Comparison of ENCODE assay signal across 17 cellular contexts in genomic region chr5:57828221-57828620, GRCh38.
DNase-seq lines count a peak whose midpoint lies in the region; ATAC-seq and TF ChIP-seq lines count a peak whose summit lies in the region.
"Had no signal": no experiment of that assay in that cellular context is flagged by ENCODE, and none has a peak within 500 bp of the region (broad histone marks: within the 10 kb centered on the region; RNA-seq: fewer than 3 reads in every experiment).

No MANE protein-coding gene starts in this region.

- peak overlapping the region; percentile 24 for H3K27ac Mint-ChIP-seq in chondrocyte (ENCODE audit: unreplicated experiment)
- no peak overlapping the region for H3K27ac Mint-ChIP-seq in CD14-positive monocyte
- H3K27ac Mint-ChIP-seq in H9 = no peak overlapping the region
- H3K27ac Mint-ChIP-seq: B cell; CD4-positive, alpha-beta memory T cell had no signal

- no peaks in the 10 kb centered on the region for H3K79me2 ChIP-seq in H9 (ENCODE audit: insufficient read depth, low read length)

- H3K4ac ChIP-seq in IMR-90 (ENCODE audit: low read depth, low read length) (no peak overlapping the region), H9 (ENCODE audit: low read depth, low read length) (no peak overlapping the region)

- H3K9ac ChIP-seq in IMR-90 (ENCODE audit: low read depth, low read length) (no peak overlapping the region), H9 (ENCODE audit: extremely low read depth, insufficient read length, low read length) (no peak overlapping the region)

- H3K56ac ChIP-seq in IMR-90 (ENCODE audit: extremely low read depth, insufficient read depth, low read length) = no peak overlapping the region
- H3K56ac ChIP-seq in H9 (ENCODE audit: insufficient read length, low read depth, low read length) = no peak overlapping the region

- H3K23ac ChIP-seq in IMR-90 (ENCODE audit: low read depth, low read length) (no peak overlapping the region), H9 (ENCODE audit: insufficient read length, low read depth, low read length) (no peak overlapping the region)

- in situ Hi-C loops in IMR-90 (cut with MboI; ENCODE audit: low sequenced_read_pairs) = no loop called here

- H3T11ph ChIP-seq in H9 (ENCODE audit: low read length) = no peak overlapping the region

- no peak for TF ChIP-seq RAD21 in IMR-90 (IDR thresholded peaks at IDR 0.05; ENCODE audit: low read length)

- no peak overlapping the region for H2BK5ac ChIP-seq in IMR-90 (ENCODE audit: low read depth, low read length, poor library complexity, severe bottlenecking)
- no peak overlapping the region for H2BK5ac ChIP-seq in H9 (ENCODE audit: insufficient read length, low read length)

- H3K79me1 ChIP-seq in IMR-90 (ENCODE audit: low read depth in 1 of 2, low read length in 2 of 2) = no peaks in the 10 kb centered on the region
- no peaks in the 10 kb centered on the region for H3K79me1 ChIP-seq in H9 (ENCODE audit: insufficient read depth, low read depth, low read length, poor library complexity, severe bottlenecking)

- H3K18ac ChIP-seq in IMR-90 (ENCODE audit: low read depth, low read length) (no peak overlapping the region), H9 (ENCODE audit: insufficient read length, low read depth, low read length) (no peak overlapping the region)

- CTCF ChIA-PET in IMR-90 (lab: Yijun Ruan, JAX) = interaction anchor here (1.4 kb wide), 1 partner anchor 50 kb away, joined by 3 read pairs; no protein-coding TSS in a partner anchor

- H2BK15ac ChIP-seq in IMR-90 (ENCODE audit: low read depth, low read length) (no peak overlapping the region), H9 (ENCODE audit: low read depth, low read length) (no peak overlapping the region)

- H4K91ac ChIP-seq in IMR-90 (ENCODE audit: insufficient read depth, low read depth, low read length) (no peak overlapping the region), H9 (ENCODE audit: insufficient read length, low read depth, low read length) (no peak overlapping the region)

- no peak overlapping the region for H2BK12ac ChIP-seq in H9 (ENCODE audit: insufficient read length, low read depth, low read length)

- no peak for ATAC-seq in IMR-90 (ENCODE audit: low read depth)
- ATAC-seq: GM12878, HepG2 had no signal

- no peak overlapping the region for H3K27ac ChIP-seq in IMR-90 (ENCODE audit: insufficient read depth, low read length)
- H3K27ac ChIP-seq in H9 (ENCODE audit: insufficient read length, low read depth, low read length) = no peak overlapping the region

- H3K4me1 ChIP-seq in IMR-90 (ENCODE audit: control insufficient read depth, insufficient read depth, low read length) (peaks cover 5% of the 10 kb centered on the region), H9 (ENCODE audit: insufficient read depth, low read length) (no peaks in the 10 kb centered on the region)
- H3K4me1 ChIP-seq: HAP-1 had no signal

- H3K4me1 Mint-ChIP-seq in chondrocyte (ENCODE audit: low read depth) = peaks cover 33% of the 10 kb centered on the region
- H3K4me1 Mint-ChIP-seq in CD14-positive monocyte = no peaks in the 10 kb centered on the region
- H3K4me1 Mint-ChIP-seq in H9 = peaks cover 0 to 4% of the 10 kb centered on the region in 2 experiments; a peak in 3 of 4 replicates
- H3K4me1 Mint-ChIP-seq: B cell; CD4-positive, alpha-beta memory T cell had no signal

- dilution Hi-C loops in IMR-90 (cut with HindIII; ENCODE audit: low sequenced_read_pairs, unreplicated experiment) = no loop called here

- H2AFZ ChIP-seq in IMR-90 (replicated peaks; ENCODE audit: low read length, poor library complexity) (no peak overlapping the region), H9 (ENCODE audit: low read length) (no peak overlapping the region)

- H3K23me2 ChIP-seq in H9 (ENCODE audit: insufficient read length, low read depth, low read length, poor library complexity, severe bottlenecking) = no peaks in the 10 kb centered on the region

- no peaks in the 10 kb centered on the region for H3K27me3 ChIP-seq in IMR-90 (ENCODE audit: control insufficient read depth, insufficient read depth, low read length)
- no peaks in the 10 kb centered on the region for H3K27me3 ChIP-seq in H9 (ENCODE audit: insufficient read depth, low read length)

- H2AK9ac ChIP-seq in IMR-90 (replicated peaks; ENCODE audit: low read depth, low read length, poor library complexity) = no peak overlapping the region

- peak; percentile 42 for DNase-seq in AG10803 (ENCODE audit: low read depth)
- no peak for DNase-seq in IMR-90
- DNase-seq in chondrocyte (ENCODE audit: low spot score) = no peak
- peak; percentile 30 for DNase-seq in fibroblast of pulmonary artery (ENCODE audit: low read depth)
- no peak for DNase-seq in CD14-positive monocyte (ENCODE audit: low spot score)
- no peak for DNase-seq in SW 1271 (lab: John Stamatoyannopoulos, UW)
- DNase-seq in HT-29 (ENCODE audit: low spot score) = no peak
- DNase-seq in H9 = no peak
- DNase-seq: 8988T; C1 segment of cervical spinal cord; CD4-positive, alpha-beta memory T cell; DMS53; GOT3 had no signal

- H3K14ac ChIP-seq in IMR-90 (replicated peaks; ENCODE audit: low read depth, low read length) (no peak overlapping the region), H9 (ENCODE audit: insufficient read depth, low read length) (no peak overlapping the region)

- H3K4me3 Mint-ChIP-seq in chondrocyte (ENCODE audit: unreplicated experiment) (no peak overlapping the region), CD14-positive monocyte (no peak overlapping the region), H9 (no peak overlapping the region)
- H3K4me3 Mint-ChIP-seq: B cell; CD4-positive, alpha-beta memory T cell had no signal

- peaks cover 3% of the 10 kb centered on the region; the same call in 1 of the 2 replicates for H3K9me1 ChIP-seq in IMR-90 (ENCODE audit: insufficient read depth, low read length)

- TF ChIP-seq POLR2A in IMR-90 (IDR thresholded peaks at IDR 0.05; ENCODE audit: low read depth, low read length) = no peak

- H3K9me3 Mint-ChIP-seq in chondrocyte (ENCODE audit: low read depth) (no peaks in the 10 kb centered on the region), CD14-positive monocyte (peaks cover 0 to 7% (median 4%) of the 10 kb centered on the region in 7 donors), H9 (no peaks in the 10 kb centered on the region)

- H2BK20ac ChIP-seq in IMR-90 (ENCODE audit: low read depth, low read length) (no peak overlapping the region), H9 (ENCODE audit: low read depth, low read length, poor library complexity, severe bottlenecking) (no peak overlapping the region)

- no peak overlapping the region for H4K5ac ChIP-seq in IMR-90 (ENCODE audit: low read depth, low read length)
- H4K5ac ChIP-seq in H9 (ENCODE audit: insufficient read length, low read depth, low read length) = no peak overlapping the region

- H3K9me3 ChIP-seq in IMR-90 (ENCODE audit: control insufficient read depth, insufficient read depth, low read length) (no peaks in the 10 kb centered on the region), H9 (ENCODE audit: control insufficient read depth, low read depth, low read length) (no peaks in the 10 kb centered on the region)
- H3K9me3 ChIP-seq: HAP-1 had no signal

- WGBS in IMR-90 (ENCODE audit: extremely low coverage in 2 of 2, insufficient read length in 1 of 2), 2 experiments = no CpG with 5 or more reads among the region's 1 CpG
- whole genome bisulfite sequencing in H9 (ENCODE audit: extremely low coverage, insufficient read length, low lambda C conversion rate) = no CpG with 5 or more reads among the region's 1 CpG

- no peak overlapping the region; a peak in 1 of 4 replicates for H4K8ac ChIP-seq in IMR-90 (ENCODE audit: low read depth in 2 of 2, low read length in 2 of 2)
- no peak overlapping the region for H4K8ac ChIP-seq in H9 (replicated peaks; ENCODE audit: insufficient read length, low read depth, low read length)

- H3K27me3 Mint-ChIP-seq in chondrocyte (ENCODE audit: low read depth) (no peaks in the 10 kb centered on the region), CD14-positive monocyte (ENCODE audit: low read depth in 3 of 3) (peaks cover 0 to 1% (median 0%) of the 10 kb centered on the region in 3 donors), H9 (ENCODE audit: low read depth) (no peaks in the 10 kb centered on the region; the same call in 1 of the 2 replicates)
- H3K27me3 Mint-ChIP-seq: B cell had no signal

- H3K36me3 Mint-ChIP-seq in chondrocyte (ENCODE audit: low read depth) (no peaks in the 10 kb centered on the region), CD14-positive monocyte (no peaks in the 10 kb centered on the region), H9 (ENCODE audit: insufficient read depth in 1 of 3, low read depth in 3 of 3) (no peaks in the 10 kb centered on the region; a peak in 1 of 7 replicates)
- H3K36me3 Mint-ChIP-seq: CD4-positive, alpha-beta memory T cell had no signal

- no peak overlapping the region for H3K4me3 ChIP-seq in AG10803 (ENCODE audit: low read length)
- H3K4me3 ChIP-seq in IMR-90 (ENCODE audit: insufficient read depth, low read depth, low read length) = no peak overlapping the region
- H3K4me3 ChIP-seq in fibroblast of pulmonary artery (replicated peaks; ENCODE audit: low read depth, low read length) = no peak overlapping the region
- H3K4me3 ChIP-seq: GM12878, HAP-1 had no signal

- H2BK120ac ChIP-seq in IMR-90 (ENCODE audit: low read depth, low read length) = 0 out of 2 replicates have a peak overlapping the region, but pooled peaks have one; percentile 18
- H2BK120ac ChIP-seq in H9 (ENCODE audit: low read depth, low read length, poor library complexity, severe bottlenecking) = no peak overlapping the region

- no TSS peak for BruUV-seq in IMR-90 (replicated peaks; lab: Mats Ljungman, UMichigan)

- H2AK5ac ChIP-seq in IMR-90 (ENCODE audit: low read depth, low read length) (no peak overlapping the region), H9 (ENCODE audit: insufficient read length, low read length) (no peak overlapping the region)

- H3K4me2 ChIP-seq in IMR-90 (ENCODE audit: low read depth, low read length) (no peak overlapping the region), H9 (ENCODE audit: insufficient read depth, insufficient read length, low read length) (no peak overlapping the region)

- no peak for TF ChIP-seq CTCF in AG10803 (conservative IDR thresholded peaks at IDR 0.05; ENCODE audit: low read length)
- TF ChIP-seq CTCF in IMR-90 (conservative IDR thresholded peaks at IDR 0.05; ENCODE audit: low read depth, low read length) = no peak
- no peak for TF ChIP-seq CTCF in chondrocyte (IDR thresholded peaks at IDR 0.05)
- no peak for TF ChIP-seq CTCF in fibroblast of pulmonary artery (IDR thresholded peaks at IDR 0.05; ENCODE audit: low read length, missing control alignments)
- no peak for TF ChIP-seq CTCF in CD14-positive monocyte (IDR thresholded peaks at IDR 0.05)
- TF ChIP-seq CTCF in H9 (conservative IDR thresholded peaks at IDR 0.05) = no peak

- POLR2A ChIA-PET in IMR-90 (lab: Charles Lee; ENCODE audit: unreplicated experiment) = no interaction called here

- no peaks in the 10 kb centered on the region for H4K20me1 ChIP-seq in IMR-90 (ENCODE audit: insufficient read depth, low read length)
- no peaks in the 10 kb centered on the region for H4K20me1 ChIP-seq in H9 (ENCODE audit: control insufficient read depth, insufficient read depth, insufficient read length)

- intact Hi-C loops in IMR-90 (cut with micrococcal nuclease) = no loop called here
- intact Hi-C loops in CD14-positive monocyte (cut with micrococcal nuclease) = no loop called here

- H3K36me3 ChIP-seq in IMR-90 (ENCODE audit: control insufficient read depth, insufficient read depth, low read length) = no peaks in the 10 kb centered on the region
- H3K36me3 ChIP-seq: HAP-1 had no signal

TF ChIP-seq in IMR-90, 13 proteins besides CTCF, POLR2A, EP300 and RAD21 (continues in another document):
- TF ChIP-seq BHLHE40 (IDR thresholded peaks at IDR 0.05; ENCODE audit: low read depth, low read length) = no peak

Comparison
In these comparisons a context has a peak if more than half of its experiments do, and no peak if none do; other contexts are left out.
1. DNase-seq: peak in AG10803 (single experiment) and fibroblast of pulmonary artery (single experiment); none in IMR-90 (single experiment), chondrocyte (single experiment), CD14-positive monocyte (single experiment), SW 1271 (0 of 2), HT-29 (single experiment) and H9 (single experiment).